ENCODE assay signal across 11 cellular contexts in the genomic region with DNA sequence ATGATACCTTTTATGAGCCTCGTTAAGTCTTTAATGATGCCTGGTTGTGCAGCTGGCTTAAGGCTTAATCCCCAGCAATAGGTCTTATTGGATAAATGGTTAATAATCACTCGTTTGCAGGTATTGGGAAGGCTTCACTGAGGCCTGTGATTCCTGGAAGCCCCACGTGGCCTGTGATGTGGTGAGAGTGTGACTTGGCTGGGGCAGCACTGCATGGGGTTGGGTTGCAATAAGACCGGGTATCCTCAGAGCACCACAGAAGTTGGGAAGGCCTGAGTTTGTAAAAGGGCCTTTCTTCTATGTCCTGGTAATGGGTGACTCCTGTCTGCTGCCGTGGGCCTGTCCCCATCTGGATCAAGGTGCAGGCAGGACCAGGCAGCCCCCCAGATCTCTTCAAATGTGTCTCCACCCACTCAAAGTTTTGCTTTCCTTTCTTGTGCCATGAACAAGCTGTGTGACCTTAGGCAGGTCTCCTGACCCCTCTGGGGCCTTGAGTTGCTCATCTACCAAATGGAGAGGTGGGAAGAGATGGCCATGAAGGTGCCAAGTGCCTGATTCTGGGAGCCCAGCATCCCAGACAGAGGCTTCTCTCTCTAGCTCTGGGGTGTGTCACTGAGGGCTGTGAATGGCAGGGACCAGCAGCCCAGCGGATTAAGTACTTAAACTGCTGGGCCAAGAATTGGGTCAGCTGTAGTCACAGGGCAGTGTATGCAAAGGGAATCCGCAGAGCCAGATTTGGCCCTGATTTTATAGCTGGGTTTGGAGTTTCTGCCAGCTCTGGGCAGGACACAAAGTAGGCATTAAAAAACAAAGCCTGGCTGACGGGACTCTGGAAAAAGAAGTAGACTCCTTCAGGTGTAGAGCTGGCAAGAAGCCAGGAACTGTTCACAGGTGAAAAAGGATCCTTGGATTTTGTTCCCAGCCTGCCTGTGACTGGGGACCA. TPM values are rescaled to one million over a fixed set of nuclear protein-coding genes. Genes with fewer than 3 reads are reported as not detected.
DNase-seq lines count a peak whose midpoint lies in the region; ATAC-seq, FAIRE-seq and TF ChIP-seq lines count a peak whose summit lies in the region.
"Had no signal": no experiment of that assay in that cellular context is flagged by ENCODE, and none has a peak within 500 bp of the region (broad histone marks: within the 10 kb centered on the region; RNA-seq: fewer than 3 reads in every experiment).

No MANE protein-coding gene starts in this region.

- H4K20me1 ChIP-seq in H1 (replicated peaks in 1 of 2; ENCODE audit: control insufficient read depth in 1 of 2, insufficient read depth in 2 of 2, low read length in 2 of 2) (no peaks in the 10 kb centered on the region), mammary epithelial cell (ENCODE audit: insufficient read depth, low read length) (no peaks in the 10 kb centered on the region)

- H3K36me3 Mint-ChIP-seq in stimulated activated effector memory CD8-positive, alpha-beta T cell treated with anti-CD3 and anti-CD28 coated beads, Interleukin-12 subunit alpha, Interleukin-12 subunit beta, amount 100 ng/mL, for 72 hours = peaks cover 93% of the 10 kb centered on the region
- H3K36me3 Mint-ChIP-seq in endothelial cell (ENCODE audit: low read depth, unreplicated experiment) = peaks cover 45% of the 10 kb centered on the region

- H3K4me1 ChIP-seq in H1 (replicated peaks in 1 of 4; ENCODE audit: control insufficient read depth in 3 of 4, insufficient read depth in 4 of 4, low read length in 3 of 4) (no peaks in the 10 kb centered on the region), mammary epithelial cell (ENCODE audit: insufficient read depth, low read length) (peaks cover 6% of the 10 kb centered on the region)

- no peak overlapping the region for H3K23ac ChIP-seq in H1 (ENCODE audit: insufficient read length)

- WGBS in H1 (ENCODE audit: extremely low coverage in 1 of 2, insufficient coverage in 1 of 2, insufficient read length in 1 of 2, insufficient replicate concordance in 2 of 2, low coverage in 1 of 2, low lambda C conversion rate in 2 of 2, missing lambda C conversion rate in 1 of 2), 2 experiments = 91% methylated on average over 8 of the region's 8 CpGs; no CpG with 5 or more reads in 1 of the 2 experiments
- WGBS in mammary epithelial cell (ENCODE audit: low coverage, missing lambda C conversion rate) = 61% methylated on average over 8 of the region's 8 CpGs

- H3K27me3 Mint-ChIP-seq in endothelial cell (ENCODE audit: unreplicated experiment) = peaks cover 15% of the 10 kb centered on the region

- H2AK5ac ChIP-seq in H1 (ENCODE audit: low read depth, low read length) = no peak overlapping the region

- intact Hi-C loops in mammary epithelial cell (cut with micrococcal nuclease) = no loop called here

- no peak for ATAC-seq in stimulated activated effector memory CD8-positive, alpha-beta T cell treated with anti-CD3 and anti-CD28 coated beads, Interleukin-12 subunit alpha, Interleukin-12 subunit beta, amount 100 ng/mL, for 72 hours

- TF ChIP-seq CTCF in H1 (IDR thresholded peaks at IDR 0.05; ENCODE audit: control extremely low read depth in 1 of 3, insufficient read depth in 1 of 3, low read depth in 1 of 3, low read length in 3 of 3) = no peak
- TF ChIP-seq CTCF in endothelial cell (IDR thresholded peaks at IDR 0.05; ENCODE audit: unreplicated experiment) = no peak
- TF ChIP-seq CTCF in mammary epithelial cell (conservative IDR thresholded peaks at IDR 0.05 in 1 of 2, IDR thresholded peaks at IDR 0.05 in 1 of 2; ENCODE audit: extremely low read depth in 1 of 2, insufficient read depth in 1 of 2, low read depth in 1 of 2, low read length in 2 of 2) = no peak

- no peak overlapping the region for H2BK15ac ChIP-seq in H1 (ENCODE audit: low read length)

- H2BK12ac ChIP-seq in H1 (ENCODE audit: low read depth, low read length) = no peak overlapping the region

- TF ChIP-seq POLR2A in H1 (IDR thresholded peaks at IDR 0.05; ENCODE audit: control extremely low read depth in 1 of 2, low read depth in 2 of 2, low read length in 2 of 2) = no peak

- no peaks in the 10 kb centered on the region; the same call in 1 of the 2 replicates for H3K23me2 ChIP-seq in H1 (ENCODE audit: low read depth, low read length)

- H3K27ac ChIP-seq in H1 (ENCODE audit: low read depth, low read length) (no peak overlapping the region), mammary epithelial cell (ENCODE audit: insufficient read depth, low read depth, low read length) (no peak overlapping the region)
- H3K27ac ChIP-seq: RWPE1 had no signal

- H4K91ac ChIP-seq in H1 (replicated peaks; ENCODE audit: insufficient read length, low read length) = no peak overlapping the region

- CTCF ChIA-PET in H1 (lab: Charles Lee; ENCODE audit: partially characterized antibody) (interaction anchor here (0.6 to 11.4 kb wide), 5 partner anchors 12 to 456 kb away, joined by 3 to 74 read pairs (median 5); no protein-coding TSS in a partner anchor), mammary epithelial cell (lab: Charles Lee; ENCODE audit: low non-redundant PET) (no interaction called here)

- H3K27ac Mint-ChIP-seq in stimulated activated effector memory CD8-positive, alpha-beta T cell treated with anti-CD3 and anti-CD28 coated beads, Interleukin-12 subunit alpha, Interleukin-12 subunit beta, amount 100 ng/mL, for 72 hours = peak overlapping the region; percentile 96
- H3K27ac Mint-ChIP-seq in endothelial cell (ENCODE audit: unreplicated experiment) = no peak overlapping the region

- H3K27me3 ChIP-seq in H1 (replicated peaks in 1 of 4; ENCODE audit: control insufficient read depth in 3 of 4, extremely low read depth in 1 of 4, insufficient read depth in 3 of 4, low read length in 3 of 4) = no peaks in the 10 kb centered on the region
- H3K27me3 ChIP-seq in mammary epithelial cell (ENCODE audit: insufficient read depth, low read length) = no peaks in the 10 kb centered on the region

- no peak overlapping the region for H2AFZ ChIP-seq in H1 (ENCODE audit: low read length)
- no peak overlapping the region for H2AFZ ChIP-seq in mammary epithelial cell (ENCODE audit: low read depth, low read length)

- H3K18ac ChIP-seq in H1 (ENCODE audit: extremely low read depth, low read length) = no peak overlapping the region

- peaks cover 3% of the 10 kb centered on the region for H3K9me3 Mint-ChIP-seq in stimulated activated effector memory CD8-positive, alpha-beta T cell treated with anti-CD3 and anti-CD28 coated beads, Interleukin-12 subunit alpha, Interleukin-12 subunit beta, amount 100 ng/mL, for 72 hours
- no peaks in the 10 kb centered on the region for H3K9me3 Mint-ChIP-seq in endothelial cell (ENCODE audit: unreplicated experiment)

- POLR2A ChIA-PET in H1 (lab: Charles Lee; ENCODE audit: partially characterized antibody) = interaction anchor here (1.6 kb wide), 1 partner anchor 25 kb away, joined by 4 read pairs; a partner anchor contains a TSS

- no peak for TF ChIP-seq RAD21 in H1 (IDR thresholded peaks at IDR 0.05 in 1 of 2, conservative IDR thresholded peaks at IDR 0.05 in 1 of 2; ENCODE audit: low read depth in 2 of 2, low read length in 2 of 2)

- H3K9ac ChIP-seq in H1 (replicated peaks in 1 of 4; ENCODE audit: extremely low read depth in 1 of 4, low read depth in 3 of 4, low read length in 3 of 4) = no peak overlapping the region
- no peak overlapping the region for H3K9ac ChIP-seq in mammary epithelial cell (ENCODE audit: insufficient read depth, low read length)

- peaks cover 95% of the 10 kb centered on the region for H3K4me1 Mint-ChIP-seq in stimulated activated effector memory CD8-positive, alpha-beta T cell treated with anti-CD3 and anti-CD28 coated beads, Interleukin-12 subunit alpha, Interleukin-12 subunit beta, amount 100 ng/mL, for 72 hours
- peaks cover 41% of the 10 kb centered on the region for H3K4me1 Mint-ChIP-seq in endothelial cell (ENCODE audit: unreplicated experiment)

- no peak overlapping the region for H3K4me3 ChIP-seq in H1 (ENCODE audit: extremely low read depth in 1 of 4, insufficient read depth in 2 of 4, low read depth in 3 of 4, low read length in 4 of 4)
- H3K4me3 ChIP-seq in mammary epithelial cell (replicated peaks in 1 of 3; ENCODE audit: insufficient read depth in 1 of 3, low read depth in 2 of 3, low read length in 3 of 3) = no peak overlapping the region

- H3K79me2 ChIP-seq in H1 (ENCODE audit: control insufficient read depth in 1 of 2, insufficient read depth in 2 of 2, low read length in 2 of 2) = no peaks in the 10 kb centered on the region
- H3K79me2 ChIP-seq in mammary epithelial cell (ENCODE audit: insufficient read depth, low read length) = no peaks in the 10 kb centered on the region

- FAIRE-seq in H1 (lab: Jason Lieb, UNC) = no peak

- H3K79me1 ChIP-seq in H1 (ENCODE audit: low read depth, low read length) = no peaks in the 10 kb centered on the region; the same call in 1 of the 2 replicates

- no peak overlapping the region for H4K5ac ChIP-seq in H1 (ENCODE audit: insufficient read length, low read depth, low read length)

- H3K56ac ChIP-seq in H1 (replicated peaks; ENCODE audit: insufficient read length, low read depth, low read length) = no peak overlapping the region

- in situ Hi-C loops in mammary epithelial cell (cut with MboI; ENCODE audit: low sequenced_read_pairs in 2 of 2) = no loop called here

- peak overlapping the region; percentile 5; the same call in 1 of the 2 replicates for H4K8ac ChIP-seq in H1 (ENCODE audit: extremely low read depth, insufficient read depth, low read length)

- no peak for TF ChIP-seq EP300 in H1 (IDR thresholded peaks at IDR 0.05; ENCODE audit: borderline replicate concordance in 1 of 2, low read depth in 2 of 2, low read length in 2 of 2)

- dilution Hi-C loops in mammary epithelial cell (cut with HindIII; ENCODE audit: low sequenced_read_pairs) = no loop called here

- H3K14ac ChIP-seq in H1 (ENCODE audit: insufficient read length) = no peak overlapping the region

- no peak overlapping the region for H3K4ac ChIP-seq in H1 (replicated peaks; ENCODE audit: insufficient read length, low read depth, low read length)

- H3K4me2 ChIP-seq in H1 (ENCODE audit: insufficient read depth in 1 of 2, low read depth in 2 of 2, low read length in 2 of 2) (no peak overlapping the region), mammary epithelial cell (ENCODE audit: insufficient read depth, low read depth, low read length) (no peak overlapping the region)

- peak overlapping the region; percentile 38 for H3K4me3 Mint-ChIP-seq in stimulated activated effector memory CD8-positive, alpha-beta T cell treated with anti-CD3 and anti-CD28 coated beads, Interleukin-12 subunit alpha, Interleukin-12 subunit beta, amount 100 ng/mL, for 72 hours
- H3K4me3 Mint-ChIP-seq in endothelial cell (ENCODE audit: unreplicated experiment) = no peak overlapping the region

- H2BK120ac ChIP-seq in H1 (replicated peaks; ENCODE audit: low read depth, low read length) = no peak overlapping the region

- no TSS peak for BruUV-seq in mammary epithelial cell (replicated peaks; lab: Mats Ljungman, UMichigan)

- no peak overlapping the region for H2BK5ac ChIP-seq in H1 (ENCODE audit: low read depth, low read length)

- no peaks in the 10 kb centered on the region for H3K9me3 ChIP-seq in H1 (ENCODE audit: insufficient read depth in 2 of 2, low read depth in 1 of 2, low read length in 1 of 2)
- H3K9me3 ChIP-seq in mammary epithelial cell (replicated peaks; ENCODE audit: insufficient read depth, low read length) = no peaks in the 10 kb centered on the region

- H3K36me3 ChIP-seq in H1 (ENCODE audit: control insufficient read depth in 2 of 4, insufficient read depth in 4 of 4, low read length in 3 of 4) = peaks cover 0 to 10% (median 4%) of the 10 kb centered on the region in 4 experiments; a peak in 6 of 8 replicates
- H3K36me3 ChIP-seq in mammary epithelial cell (ENCODE audit: insufficient read depth, low read length) = no peaks in the 10 kb centered on the region

- peak; percentile 30 for DNase-seq in NCI-H748 (lab: John Stamatoyannopoulos, UW; ENCODE audit: unreplicated experiment)
- DNase-seq in NCI-H748 treated with DMSO at 0.1 percent for 48 hours (lab: John Stamatoyannopoulos, UW) = no peak
- DNase-seq in NCI-H2171 (lab: John Stamatoyannopoulos, UW) = peak; percentile 3
- no peak for DNase-seq in H1 (ENCODE audit: low read depth in 1 of 2, low spot score in 2 of 2)
- no peak for DNase-seq in stimulated activated effector memory CD8-positive, alpha-beta T cell treated with anti-CD3 and anti-CD28 coated beads, Interleukin-12 subunit alpha, Interleukin-12 subunit beta, amount 100 ng/mL, for 72 hours (ENCODE audit: low spot score in 2 of 2)
- DNase-seq in cortex of kidney (lab: John Stamatoyannopoulos, UW) = no peak
- no peak for DNase-seq in endothelial cell (ENCODE audit: low spot score)
- no peak for DNase-seq in mammary epithelial cell
- DNase-seq: erythroblast, occipital lobe had no signal

- no peak overlapping the region for H2BK20ac ChIP-seq in H1 (ENCODE audit: low read length)

RNA-seq across cellular contexts. Expression of a gene that starts 24.4 kb away (rescaled TPM):
- total RNA-seq in H1 (2021; fragmentation: NEBNext Ultra II Directional; extraction: Animal tissue kit (Norgen Biotek cat#: 25700)) = 24.6 and 25.7 TPM in 2 replicates
- 31.4 and 34.5 TPM in 2 replicates for polyA plus RNA-seq in H1 (2011; rRNA removed)
- 26.7 TPM for polyA plus RNA-seq in H1 (2011; cell fraction: cytosol; rRNA removed)
- 19.9 TPM for polyA plus RNA-seq in H1 (2011; cell fraction: nucleus; rRNA removed)
- 17.6 to 23.3 TPM (median 20.0 TPM) in 4 replicates for polyA plus RNA-seq in H1 (2012, experiment 1 of 2)
- polyA plus RNA-seq in H1 (2012, experiment 2 of 2) = 20.6 TPM
- polyA plus RNA-seq in H1 (2013, experiment 1 of 2) = 11.9 TPM
- 12.4 TPM for polyA plus RNA-seq in H1 (2013, experiment 2 of 2)
- polyA minus RNA-seq in H1 (2011; rRNA and poly(A)+ RNA removed) = 33.0 and 35.0 TPM in 2 replicates
- polyA minus RNA-seq in H1 (2011; cell fraction: cytosol; rRNA and poly(A)+ RNA removed) = 33.3 TPM
- polyA minus RNA-seq in H1 (2011; cell fraction: nucleus; rRNA and poly(A)+ RNA removed) = 45.6 TPM
- total RNA-seq in endothelial cell (ENCODE audit: unreplicated experiment) = 137 TPM
- 10 to 100 TPM in 1 of 2 donors, 1 to 10 TPM in 1; 1.2 to 56.5 TPM for total RNA-seq in mammary epithelial cell
- polyA plus RNA-seq in mammary epithelial cell = 2.4 TPM
- 6.3 TPM for polyA minus RNA-seq in mammary epithelial cell

Comparison
In these comparisons a context has a peak if more than half of its experiments do, and no peak if none do; other contexts are left out.
1. DNase-seq: peak in NCI-H748 (single experiment) and NCI-H2171 (single experiment); none in NCI-H748 treated with DMSO at 0.1 percent for 48 hours (single experiment), H1 (0 of 2), stimulated activated effector memory CD8-positive, alpha-beta T cell treated with anti-CD3 and anti-CD28 coated beads, Interleukin-12 subunit alpha, Interleukin-12 subunit beta, amount 100 ng/mL, for 72 hours (0 of 2), cortex of kidney (single experiment), endothelial cell (single experiment) and mammary epithelial cell (single experiment).